ENCODE assay signal across 9 cellular contexts in the genomic region with DNA sequence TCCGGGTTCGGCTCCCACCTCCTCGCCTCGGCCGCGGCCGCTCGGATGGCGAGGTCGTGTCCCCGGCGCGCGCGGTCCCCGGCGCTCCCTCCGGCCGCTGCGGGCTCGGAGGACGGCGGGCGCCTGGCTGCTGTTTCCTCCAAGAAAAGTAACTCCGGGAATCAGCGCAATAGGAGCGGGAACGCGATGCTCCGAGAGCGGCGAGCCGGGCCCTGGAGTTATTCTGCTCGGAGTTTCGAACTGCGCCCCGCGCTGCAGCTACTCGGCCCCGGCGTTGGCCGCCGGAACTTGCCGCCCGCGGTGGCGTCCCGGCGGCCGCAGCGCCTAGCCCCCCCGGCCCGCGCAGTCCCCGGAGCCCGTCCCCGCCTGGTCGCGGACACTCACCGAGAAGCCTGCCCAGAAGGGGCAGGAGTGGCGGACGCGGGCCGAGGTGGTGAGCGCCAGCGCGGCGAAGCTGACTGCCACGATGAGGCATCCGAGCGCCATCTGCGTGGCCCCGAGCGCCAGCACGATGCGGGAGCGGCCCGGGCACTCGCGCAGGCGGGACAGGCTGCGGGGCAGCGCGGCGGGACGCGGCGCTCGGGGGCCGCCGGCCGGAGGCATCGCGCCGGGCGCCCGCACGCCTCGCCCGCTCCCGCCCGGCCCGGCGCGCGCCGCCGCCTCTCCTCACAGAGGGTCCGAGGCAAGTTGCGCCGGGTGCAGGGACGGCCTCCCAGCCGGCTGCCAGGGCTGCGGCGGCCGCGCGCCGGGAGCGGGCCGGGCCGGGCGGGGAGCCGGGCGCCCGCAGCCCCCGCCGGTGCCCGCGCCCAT.
DNase-seq lines count a peak whose midpoint lies in the region; ATAC-seq and TF ChIP-seq lines count a peak whose summit lies in the region.
"Had no signal": no experiment of that assay in that cellular context is flagged by ENCODE, and none has a peak within 500 bp of the region (broad histone marks: within the 10 kb centered on the region; RNA-seq: fewer than 3 reads in every experiment).

No MANE protein-coding gene starts in this region.

- DNase-seq in stimulated activated CD4-positive, alpha-beta T cell treated with anti-CD3 and anti-CD28 coated beads, Interleukin-15, amount 100 ng/mL, for 24 hours: peak; percentile 12
- no peak for DNase-seq in stimulated activated CD4-positive, alpha-beta T cell treated with anti-CD3 and anti-CD28 coated beads, Interleukin-2, amount 100 ng/mL, for 48 hours
- DNase-seq in ecto neural progenitor cell (ENCODE audit: low spot score): peak; percentile 64
- no peak for DNase-seq in lung (ENCODE audit: low spot score)
- DNase-seq in aorta: no peak
- DNase-seq in activated CD8-positive, alpha-beta T cell treated with anti-CD3 and anti-CD28 coated beads for 36 hours: no peak
- DNase-seq in T-helper 9 cell: no peak
- DNase-seq: activated CD4-positive, alpha-beta T cell treated with anti-CD3 and anti-CD28 coated beads for 1 hour had no signal

- H3K9me3 Mint-ChIP-seq in activated CD8-positive, alpha-beta T cell treated with anti-CD3 and anti-CD28 coated beads for 36 hours: no peaks in the 10 kb centered on the region

- H3K27me3 ChIP-seq in lung (ENCODE audit: control insufficient read depth, insufficient read depth) (no peaks in the 10 kb centered on the region), aorta (ENCODE audit: control insufficient read depth in 1 of 2, insufficient read depth in 2 of 2, low read length in 1 of 2) (no peaks in the 10 kb centered on the region)

- H3K27ac Mint-ChIP-seq in activated CD8-positive, alpha-beta T cell treated with anti-CD3 and anti-CD28 coated beads for 36 hours: no peak overlapping the region

- H3K4me1 ChIP-seq in lung (ENCODE audit: control insufficient read depth in 2 of 2, insufficient read depth in 2 of 2, low read length in 2 of 2) (peaks cover 0 to 7% of the 10 kb centered on the region in 2 donors), aorta (ENCODE audit: control insufficient read depth in 1 of 2, insufficient read depth in 2 of 2, low read length in 2 of 2) (no peaks in the 10 kb centered on the region)

- H3K9me3 ChIP-seq in lung (ENCODE audit: control insufficient read depth in 2 of 2, insufficient read depth in 1 of 2, low read length in 1 of 2): peaks cover 0 to 4% of the 10 kb centered on the region in 2 donors
- H3K9me3 ChIP-seq in aorta (ENCODE audit: control insufficient read depth, low read length): no peaks in the 10 kb centered on the region

- H3K36me3 ChIP-seq in lung (ENCODE audit: control insufficient read depth in 2 of 2, insufficient read depth in 2 of 2, low read length in 2 of 2) (no peaks in the 10 kb centered on the region), aorta (ENCODE audit: control insufficient read depth in 1 of 2, insufficient read depth in 2 of 2, low read length in 1 of 2) (no peaks in the 10 kb centered on the region)

- POLR2A ChIA-PET in activated CD8-positive, alpha-beta T cell treated with anti-CD3 and anti-CD28 coated beads for 36 hours (lab: Charles Lee): no interaction called here

- no peaks in the 10 kb centered on the region for H3K4me1 Mint-ChIP-seq in activated CD8-positive, alpha-beta T cell treated with anti-CD3 and anti-CD28 coated beads for 36 hours (ENCODE audit: low read depth)

- no peak overlapping the region for H3K4me3 Mint-ChIP-seq in activated CD8-positive, alpha-beta T cell treated with anti-CD3 and anti-CD28 coated beads for 36 hours

- H3K27ac ChIP-seq in lung (ENCODE audit: low read depth in 1 of 2, low read length in 1 of 2) (peak overlapping the region in 1 of 2 donors; percentile 64), aorta (ENCODE audit: low read depth in 1 of 2, low read length in 2 of 2) (no peak overlapping the region)

- peaks cover 49% of the 10 kb centered on the region for H3K27me3 Mint-ChIP-seq in activated CD8-positive, alpha-beta T cell treated with anti-CD3 and anti-CD28 coated beads for 36 hours

- no peaks in the 10 kb centered on the region for H3K36me3 Mint-ChIP-seq in activated CD8-positive, alpha-beta T cell treated with anti-CD3 and anti-CD28 coated beads for 36 hours (ENCODE audit: low read depth)

- intact Hi-C loops in aorta (cut with DNase I): loop anchor here in 1 of 2 donors (10.0 kb wide), 1 partner anchor 426 kb away; no protein-coding TSS in a partner anchor
- intact Hi-C loops in activated CD8-positive, alpha-beta T cell treated with anti-CD3 and anti-CD28 coated beads for 36 hours (cut with micrococcal nuclease): no loop called here

- TF ChIP-seq CTCF in lung (IDR thresholded peaks at IDR 0.05; ENCODE audit: control extremely low read depth, extremely low read depth): no peak
- TF ChIP-seq CTCF in activated CD8-positive, alpha-beta T cell treated with anti-CD3 and anti-CD28 coated beads for 36 hours (IDR thresholded peaks at IDR 0.05): no peak

- WGBS in lung, 2 donors: 1% methylated on average over 54 to 130 of the region's 130 CpGs
- 1% methylated on average over 26 to 130 of the region's 130 CpGs for WGBS in aorta, 2 donors

- ATAC-seq in lung (ENCODE audit: insufficient read depth, low FRiP score) (peak; percentile 32), aorta (ENCODE audit: low FRiP score) (peak; percentile 26), HG03097 (IDR thresholded peaks at IDR 0.05; ENCODE audit: low FRiP score, unreplicated experiment) (no peak)
- ATAC-seq in activated CD8-positive, alpha-beta T cell treated with anti-CD3 and anti-CD28 coated beads for 36 hours: no peak

- H3K4me3 ChIP-seq in lung (peak overlapping the region; percentile 67), aorta (ENCODE audit: low read length in 2 of 2) (peak overlapping the region; percentile 89)

- CTCF ChIA-PET in activated CD8-positive, alpha-beta T cell treated with anti-CD3 and anti-CD28 coated beads for 36 hours (lab: Charles Lee): no interaction called here

Comparison
In these comparisons a context has a peak if more than half of its experiments do, and no peak if none do; other contexts are left out.
1. DNase-seq: peak in stimulated activated CD4-positive, alpha-beta T cell treated with anti-CD3 and anti-CD28 coated beads, Interleukin-15, amount 100 ng/mL, for 24 hours (single experiment) and ecto neural progenitor cell (single experiment); none in stimulated activated CD4-positive, alpha-beta T cell treated with anti-CD3 and anti-CD28 coated beads, Interleukin-2, amount 100 ng/mL, for 48 hours (0 of 2), lung (single experiment), aorta (0 of 2), activated CD8-positive, alpha-beta T cell treated with anti-CD3 and anti-CD28 coated beads for 36 hours (single experiment) and T-helper 9 cell (single experiment).
2. ATAC-seq: peak in lung (single experiment) and aorta (single experiment); none in activated CD8-positive, alpha-beta T cell treated with anti-CD3 and anti-CD28 coated beads for 36 hours (single experiment) and HG03097 (single experiment).